Comparison of ENCODE assay signal across 8 cellular contexts in the genomic region with DNA sequence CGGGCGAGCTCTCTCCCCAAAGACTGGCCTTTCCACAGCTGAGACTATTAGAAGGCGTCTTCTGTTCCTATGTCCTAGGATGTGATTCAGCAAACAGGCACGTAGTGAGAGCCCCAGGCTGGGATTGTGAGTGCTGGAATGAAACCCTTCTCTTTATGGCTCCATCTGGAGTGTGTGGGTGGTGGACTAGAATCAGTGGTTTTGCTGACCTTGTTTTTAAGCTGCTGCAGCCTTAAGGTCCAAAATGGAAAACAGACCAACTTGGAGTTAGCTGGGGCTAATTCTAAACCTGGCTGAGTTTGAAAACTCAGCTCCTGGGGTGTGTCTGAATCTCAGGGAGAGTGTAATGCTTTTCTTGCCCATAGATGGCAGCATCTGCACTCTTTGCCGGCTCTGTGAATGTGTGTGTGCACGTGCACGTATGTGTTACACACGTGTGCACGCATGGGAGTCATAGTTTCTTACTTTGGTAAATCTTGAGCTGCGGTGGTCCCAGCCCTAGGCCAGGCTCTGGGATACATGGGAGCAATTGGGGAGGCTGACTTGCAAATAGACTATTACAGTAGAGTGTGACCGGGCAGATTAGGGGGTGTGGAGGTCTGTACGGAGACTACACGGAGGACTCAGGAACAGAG. TPM values are rescaled to one million over a fixed set of nuclear protein-coding genes. Genes with fewer than 3 reads are reported as not detected.
DNase-seq lines count a peak whose midpoint lies in the region; FAIRE-seq and TF ChIP-seq lines count a peak whose summit lies in the region.

No MANE protein-coding gene starts in this region.

- peak overlapping the region; percentile 50 to 56 for H3K27ac ChIP-seq in kidney (ENCODE audit: low read depth in 2 of 2, low read length in 2 of 2)

- in situ Hi-C loops in SK-MEL-5 (cut with HindIII; ENCODE audit: low pct_unique_long_range_greater_than_20kb, low sequenced_read_pairs): no loop called here

- intact Hi-C loops in kidney (cut with DNase I): no loop called here

- no peak for TF ChIP-seq POLR2A in GM12892 (IDR thresholded peaks at IDR 0.05; ENCODE audit: low read depth, low read length)

- peak; percentile 74 for TF ChIP-seq CTCF in bronchial epithelial cell (IDR thresholded peaks at IDR 0.05; ENCODE audit: insufficient read depth, low read length, severe bottlenecking)
- peak; percentile 78 for TF ChIP-seq CTCF in kidney (IDR thresholded peaks at IDR 0.05; ENCODE audit: borderline replicate concordance, extremely low read depth, insufficient read depth)

- H3K4me3 ChIP-seq in bronchial epithelial cell (ENCODE audit: low read depth, low read length) (no peak overlapping the region), kidney (ENCODE audit: low read length in 2 of 2) (peak overlapping the region in 1 of 2 donors; percentile 6)

- no peak for FAIRE-seq in bronchial epithelial cell (lab: Jason Lieb, UNC)
- FAIRE-seq in kidney (lab: Jason Lieb, UNC): no peak
- FAIRE-seq in GM12892 (lab: Jason Lieb, UNC): no peak

- H3K27me3 ChIP-seq in bronchial epithelial cell (ENCODE audit: control insufficient read depth, insufficient read depth, low read length): no peaks in the 10 kb centered on the region

- H3K4me1 ChIP-seq in kidney (ENCODE audit: control insufficient read depth in 1 of 2, insufficient read depth in 1 of 2, low read depth in 1 of 2, low read length in 2 of 2): peaks cover 32 to 48% of the 10 kb centered on the region in 2 donors

- peak overlapping the region in 1 of 2 donors; percentile 21 for H3K9ac ChIP-seq in kidney (ENCODE audit: low read length in 2 of 2)

- peak; percentile 34 to 49 for DNase-seq in NCI-H524 (lab: John Stamatoyannopoulos, UW)
- no peak for DNase-seq in NCI-H524 treated with DMSO at 0.1 percent for 48 hours (lab: John Stamatoyannopoulos, UW)
- DNase-seq in HK-2 (ENCODE audit: unreplicated experiment): peak; percentile 68
- DNase-seq in SK-MEL-5 (ENCODE audit: low read depth, low spot score): peak; percentile 95
- peak; percentile 95 for DNase-seq in bronchial epithelial cell (ENCODE audit: low read depth)
- DNase-seq in kidney: peak; percentile 80
- peak; percentile 87 for DNase-seq in smooth muscle cell of the brain vasculature (ENCODE audit: low read depth, low spot score)
- no peak for DNase-seq in GM12892 (ENCODE audit: insufficient read length)

- H3K36me3 ChIP-seq in bronchial epithelial cell (ENCODE audit: control insufficient read depth, insufficient read depth, low read length) (no peaks in the 10 kb centered on the region), kidney (ENCODE audit: control insufficient read depth in 1 of 2, insufficient read depth in 2 of 2, low read length in 2 of 2) (no peaks in the 10 kb centered on the region)

- no peaks in the 10 kb centered on the region for H3K9me3 ChIP-seq in kidney (ENCODE audit: control insufficient read depth in 1 of 2, low read length in 2 of 2)

RNA-seq across cellular contexts. Expression of a gene that starts 10.7 kb away (rescaled TPM):
- 343 and 358 TPM in 2 replicates for total RNA-seq in SK-MEL-5 (2014; rRNA removed; shearing (Covaris generic))
- polyA plus RNA-seq in SK-MEL-5 (2015; cell fraction: cytosol; rRNA removed): 425 and 531 TPM in 2 replicates
- 175 and 210 TPM in 2 replicates for polyA plus RNA-seq in SK-MEL-5 (2015; cell fraction: nucleus; rRNA removed)
- total RNA-seq in bronchial epithelial cell (420 and 822 TPM in 2 replicates), kidney (511 TPM)
- 235 TPM for polyA plus RNA-seq in kidney (ENCODE audit: insufficient read depth, low read depth, low replicate concordance)
- polyA plus RNA-seq in GM12892 (2012; ENCODE audit: missing spikeins): 8.4 TPM

Comparison
In these comparisons a context has a peak if more than half of its experiments do, and no peak if none do; other contexts are left out.
1. DNase-seq: peak in NCI-H524 (2 of 2), HK-2 (single experiment), SK-MEL-5 (single experiment), bronchial epithelial cell (single experiment), kidney (single experiment) and smooth muscle cell of the brain vasculature (single experiment); none in NCI-H524 treated with DMSO at 0.1 percent for 48 hours (single experiment) and GM12892 (single experiment).